In genomic region chr7:1473864-1474512, GRCh38 we compare ENCODE assay signal across 1 cellular context.
TF ChIP-seq lines count a peak whose summit lies in the region.

No MANE protein-coding gene starts in this region.

TF ChIP-seq in HepG2, 621 proteins besides CTCF, POLR2A, EP300 and RAD21 (continued from another document and continues in another):
- TF ChIP-seq PREB (CRISPR knock-in tag; IDR thresholded peaks at IDR 0.05) (no peak), JARID2 (CRISPR knock-in tag; IDR thresholded peaks at IDR 0.05; ENCODE audit: insufficient replicate concordance) (no peak), ZNF878 (CRISPR knock-in tag; IDR thresholded peaks at IDR 0.05) (no peak), ZC3H13 (CRISPR knock-in tag; IDR thresholded peaks at IDR 0.05) (peak; percentile 63; the same call in 1 of the 2 replicates), CEBPG (CRISPR knock-in tag; IDR thresholded peaks at IDR 0.05) (no peak), FOXO1 (CRISPR knock-in tag; IDR thresholded peaks at IDR 0.05) (no peak), ZNF160 (CRISPR knock-in tag; IDR thresholded peaks at IDR 0.05) (no peak), ERF (CRISPR knock-in tag; IDR thresholded peaks at IDR 0.05) (0 out of 2 replicates have a peak, but pooled peaks have one; percentile 29), RBFOX2 (IDR thresholded peaks at IDR 0.05; ENCODE audit: low read depth, low read length) (peak; percentile 38; the same call in 1 of the 2 replicates), MYC (CRISPR knock-in tag; IDR thresholded peaks at IDR 0.05; ENCODE audit: borderline replicate concordance) (peak; percentile 98), SOX6 (IDR thresholded peaks at IDR 0.05) (no peak), SOX6 (CRISPR knock-in tag; IDR thresholded peaks at IDR 0.05) (peak; percentile 52; the same call in 1 of the 2 replicates), ZNF382 (CRISPR knock-in tag; IDR thresholded peaks at IDR 0.05; ENCODE audit: borderline replicate concordance) (no peak), HNRNPL (IDR thresholded peaks at IDR 0.05; ENCODE audit: low read depth, low read length) (no peak), ZNF7 (CRISPR knock-in tag; IDR thresholded peaks at IDR 0.05) (no peak), ZNF563 (CRISPR knock-in tag; IDR thresholded peaks at IDR 0.05) (0 out of 2 replicates have a peak, but pooled peaks have one; percentile 51), ZNF674 (CRISPR knock-in tag; IDR thresholded peaks at IDR 0.05; ENCODE audit: low read depth) (no peak), GMEB2 (CRISPR knock-in tag; IDR thresholded peaks at IDR 0.05; ENCODE audit: low read depth) (no peak), AHDC1 (CRISPR knock-in tag; IDR thresholded peaks at IDR 0.05; ENCODE audit: borderline replicate concordance) (no peak), ZNF850 (CRISPR knock-in tag; conservative IDR thresholded peaks at IDR 0.05) (no peak), TGIF2 (CRISPR knock-in tag; IDR thresholded peaks at IDR 0.05) (no peak), ZBTB3 (CRISPR knock-in tag; IDR thresholded peaks at IDR 0.05; ENCODE audit: borderline replicate concordance, low read depth) (no peak), HOXA7 (CRISPR knock-in tag; IDR thresholded peaks at IDR 0.05) (no peak), CHCHD3 (CRISPR knock-in tag; IDR thresholded peaks at IDR 0.05) (no peak), AGO2 (optimal IDR thresholded peaks at IDR 0.05; ENCODE audit: low read depth, low read length) (peak; percentile 66), NFIC (IDR thresholded peaks at IDR 0.05; ENCODE audit: low read length) (no peak), MLLT10 (CRISPR knock-in tag; IDR thresholded peaks at IDR 0.05) (no peak), ZNF766 (CRISPR knock-in tag; IDR thresholded peaks at IDR 0.05; ENCODE audit: borderline replicate concordance) (0 out of 2 replicates have a peak, but pooled peaks have one; percentile 26)
- TF ChIP-seq, protein P1, sequence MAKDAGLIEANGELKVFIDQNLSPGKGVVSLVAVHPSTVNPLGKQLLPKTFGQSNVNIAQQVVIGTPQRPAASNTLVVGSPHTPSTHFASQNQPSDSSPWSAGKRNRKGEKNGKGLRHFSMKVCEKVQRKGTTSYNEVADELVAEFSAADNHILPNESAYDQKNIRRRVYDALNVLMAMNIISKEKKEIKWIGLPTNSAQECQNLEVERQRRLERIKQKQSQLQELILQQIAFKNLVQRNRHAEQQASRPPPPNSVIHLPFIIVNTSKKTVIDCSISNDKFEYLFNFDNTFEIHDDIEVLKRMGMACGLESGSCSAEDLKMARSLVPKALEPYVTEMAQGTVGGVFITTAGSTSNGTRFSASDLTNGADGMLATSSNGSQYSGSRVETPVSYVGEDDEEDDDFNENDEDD (CRISPR knock-in tag; IDR thresholded peaks at IDR 0.05; ENCODE audit: borderline replicate concordance) = peak; percentile 82
- TF ChIP-seq, protein P2, sequence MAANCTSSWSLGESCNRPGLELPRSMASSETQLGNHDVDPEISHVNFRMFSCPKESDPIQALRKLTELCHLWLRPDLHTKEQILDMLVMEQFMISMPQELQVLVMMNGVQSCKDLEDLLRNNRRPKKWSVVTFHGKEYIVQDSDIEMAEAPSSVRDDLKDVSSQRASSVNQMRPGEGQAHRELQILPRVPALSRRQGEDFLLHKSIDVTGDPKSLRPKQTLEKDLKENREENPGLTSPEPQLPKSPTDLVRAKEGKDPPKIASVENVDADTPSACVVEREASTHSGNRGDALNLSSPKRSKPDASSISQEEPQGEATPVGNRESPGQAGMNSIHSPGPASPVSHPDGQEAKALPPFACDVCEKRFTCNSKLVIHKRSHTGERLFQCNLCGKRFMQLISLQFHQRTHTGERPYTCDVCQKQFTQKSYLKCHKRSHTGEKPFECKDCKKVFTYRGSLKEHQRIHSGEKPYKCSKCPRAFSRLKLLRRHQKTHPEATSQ (CRISPR knock-in tag; IDR thresholded peaks at IDR 0.05; ENCODE audit: borderline replicate concordance) = no peak
- TF ChIP-seq, protein P3, sequence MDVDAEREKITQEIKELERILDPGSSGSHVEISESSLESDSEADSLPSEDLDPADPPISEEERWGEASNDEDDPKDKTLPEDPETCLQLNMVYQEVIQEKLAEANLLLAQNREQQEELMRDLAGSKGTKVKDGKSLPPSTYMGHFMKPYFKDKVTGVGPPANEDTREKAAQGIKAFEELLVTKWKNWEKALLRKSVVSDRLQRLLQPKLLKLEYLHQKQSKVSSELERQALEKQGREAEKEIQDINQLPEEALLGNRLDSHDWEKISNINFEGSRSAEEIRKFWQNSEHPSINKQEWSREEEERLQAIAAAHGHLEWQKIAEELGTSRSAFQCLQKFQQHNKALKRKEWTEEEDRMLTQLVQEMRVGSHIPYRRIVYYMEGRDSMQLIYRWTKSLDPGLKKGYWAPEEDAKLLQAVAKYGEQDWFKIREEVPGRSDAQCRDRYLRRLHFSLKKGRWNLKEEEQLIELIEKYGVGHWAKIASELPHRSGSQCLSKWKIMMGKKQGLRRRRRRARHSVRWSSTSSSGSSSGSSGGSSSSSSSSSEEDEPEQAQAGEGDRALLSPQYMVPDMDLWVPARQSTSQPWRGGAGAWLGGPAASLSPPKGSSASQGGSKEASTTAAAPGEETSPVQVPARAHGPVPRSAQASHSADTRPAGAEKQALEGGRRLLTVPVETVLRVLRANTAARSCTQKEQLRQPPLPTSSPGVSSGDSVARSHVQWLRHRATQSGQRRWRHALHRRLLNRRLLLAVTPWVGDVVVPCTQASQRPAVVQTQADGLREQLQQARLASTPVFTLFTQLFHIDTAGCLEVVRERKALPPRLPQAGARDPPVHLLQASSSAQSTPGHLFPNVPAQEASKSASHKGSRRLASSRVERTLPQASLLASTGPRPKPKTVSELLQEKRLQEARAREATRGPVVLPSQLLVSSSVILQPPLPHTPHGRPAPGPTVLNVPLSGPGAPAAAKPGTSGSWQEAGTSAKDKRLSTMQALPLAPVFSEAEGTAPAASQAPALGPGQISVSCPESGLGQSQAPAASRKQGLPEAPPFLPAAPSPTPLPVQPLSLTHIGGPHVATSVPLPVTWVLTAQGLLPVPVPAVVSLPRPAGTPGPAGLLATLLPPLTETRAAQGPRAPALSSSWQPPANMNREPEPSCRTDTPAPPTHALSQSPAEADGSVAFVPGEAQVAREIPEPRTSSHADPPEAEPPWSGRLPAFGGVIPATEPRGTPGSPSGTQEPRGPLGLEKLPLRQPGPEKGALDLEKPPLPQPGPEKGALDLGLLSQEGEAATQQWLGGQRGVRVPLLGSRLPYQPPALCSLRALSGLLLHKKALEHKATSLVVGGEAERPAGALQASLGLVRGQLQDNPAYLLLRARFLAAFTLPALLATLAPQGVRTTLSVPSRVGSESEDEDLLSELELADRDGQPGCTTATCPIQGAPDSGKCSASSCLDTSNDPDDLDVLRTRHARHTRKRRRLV (CRISPR knock-in tag; IDR thresholded peaks at IDR 0.05) = no peak
- TF ChIP-seq, protein P4, sequence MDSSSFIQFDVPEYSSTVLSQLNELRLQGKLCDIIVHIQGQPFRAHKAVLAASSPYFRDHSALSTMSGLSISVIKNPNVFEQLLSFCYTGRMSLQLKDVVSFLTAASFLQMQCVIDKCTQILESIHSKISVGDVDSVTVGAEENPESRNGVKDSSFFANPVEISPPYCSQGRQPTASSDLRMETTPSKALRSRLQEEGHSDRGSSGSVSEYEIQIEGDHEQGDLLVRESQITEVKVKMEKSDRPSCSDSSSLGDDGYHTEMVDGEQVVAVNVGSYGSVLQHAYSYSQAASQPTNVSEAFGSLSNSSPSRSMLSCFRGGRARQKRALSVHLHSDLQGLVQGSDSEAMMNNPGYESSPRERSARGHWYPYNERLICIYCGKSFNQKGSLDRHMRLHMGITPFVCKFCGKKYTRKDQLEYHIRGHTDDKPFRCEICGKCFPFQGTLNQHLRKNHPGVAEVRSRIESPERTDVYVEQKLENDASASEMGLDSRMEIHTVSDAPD (CRISPR knock-in tag; IDR thresholded peaks at IDR 0.05) = no peak
- TF ChIP-seq, protein P5, sequence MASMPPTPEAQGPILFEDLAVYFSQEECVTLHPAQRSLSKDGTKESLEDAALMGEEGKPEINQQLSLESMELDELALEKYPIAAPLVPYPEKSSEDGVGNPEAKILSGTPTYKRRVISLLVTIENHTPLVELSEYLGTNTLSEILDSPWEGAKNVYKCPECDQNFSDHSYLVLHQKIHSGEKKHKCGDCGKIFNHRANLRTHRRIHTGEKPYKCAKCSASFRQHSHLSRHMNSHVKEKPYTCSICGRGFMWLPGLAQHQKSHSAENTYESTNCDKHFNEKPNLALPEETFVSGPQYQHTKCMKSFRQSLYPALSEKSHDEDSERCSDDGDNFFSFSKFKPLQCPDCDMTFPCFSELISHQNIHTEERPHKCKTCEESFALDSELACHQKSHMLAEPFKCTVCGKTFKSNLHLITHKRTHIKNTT (CRISPR knock-in tag; IDR thresholded peaks at IDR 0.05) = no peak
